ENCODE assay signal across 8 cellular contexts in the genomic region with DNA sequence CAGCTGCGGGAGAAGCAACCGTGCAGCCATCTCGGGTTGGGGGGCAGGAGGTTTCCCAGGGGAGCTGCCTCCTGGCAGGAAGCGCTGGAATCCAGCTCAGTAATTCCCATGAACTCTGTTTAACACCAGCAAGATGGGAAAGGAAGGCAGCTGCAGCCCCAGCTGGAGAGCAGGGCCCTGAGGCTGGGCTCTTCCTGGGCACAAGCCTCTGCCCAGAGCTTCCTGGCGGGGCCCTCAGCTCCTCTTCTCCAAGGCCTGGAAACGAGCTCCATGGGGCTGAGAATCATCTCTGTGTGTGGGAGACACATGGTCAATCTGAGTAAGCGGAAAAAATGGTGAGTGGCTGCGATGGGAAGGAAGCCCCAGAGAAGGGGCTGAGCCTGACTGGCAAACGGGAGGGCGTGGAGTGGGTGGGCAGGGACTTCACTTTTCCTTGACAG. TPM values are rescaled to one million over a fixed set of nuclear protein-coding genes. Genes with fewer than 3 reads are reported as not detected.
A peak's percentile ranks its signal among the peaks of the same experiment; 100 is the strongest.
DNase-seq lines count a peak whose midpoint lies in the region; ATAC-seq and TF ChIP-seq lines count a peak whose summit lies in the region.
"Had no signal": no experiment of that assay in that cellular context is flagged by ENCODE, and none has a peak within 500 bp of the region (broad histone marks: within the 10 kb centered on the region; RNA-seq: fewer than 3 reads in every experiment).

No MANE protein-coding gene starts in this region.

- no TSS peak for BruUV-seq in IMR-90 (replicated peaks; lab: Mats Ljungman, UMichigan)

- H3K27me3 Mint-ChIP-seq in T-helper 1 cell treated with Interleukin-12 subunit alpha and Interleukin-12 subunit beta and Interleukin-4 antibody, amounts not matched to agents 30 μg/mL and 1 μg/mL, for 36 hours (ENCODE audit: low read depth), result no peaks in the 10 kb centered on the region

- peak overlapping the region; percentile 67; the same call in 1 of the 2 replicates for H3K18ac ChIP-seq in IMR-90 (ENCODE audit: low read depth, low read length)

- intact Hi-C loops in IMR-90 (cut with micrococcal nuclease), result no loop called here

- peaks cover 14% of the 10 kb centered on the region for H3K79me2 ChIP-seq in fibroblast of lung (ENCODE audit: control insufficient read depth, insufficient read depth, low read length)

- peak overlapping the region; percentile 34 for H3K4ac ChIP-seq in IMR-90 (ENCODE audit: low read depth, low read length)

- peak overlapping the region; percentile 99 for H2BK5ac ChIP-seq in IMR-90 (ENCODE audit: low read depth, low read length, poor library complexity, severe bottlenecking)

- peaks cover 65% of the 10 kb centered on the region for H3K4me1 Mint-ChIP-seq in T-helper 1 cell treated with Interleukin-12 subunit alpha and Interleukin-12 subunit beta and Interleukin-4 antibody, amounts not matched to agents 30 μg/mL and 1 μg/mL, for 36 hours (ENCODE audit: low read depth)

- H3K27me3 ChIP-seq in IMR-90 (ENCODE audit: control insufficient read depth, insufficient read depth, low read length), result no peaks in the 10 kb centered on the region
- H3K27me3 ChIP-seq in fibroblast of lung (ENCODE audit: control insufficient read depth, insufficient read depth, low read length), result no peaks in the 10 kb centered on the region
- H3K27me3 ChIP-seq: SJSA1 had no signal

- peak overlapping the region; percentile 96 for H3K27ac Mint-ChIP-seq in T-helper 1 cell treated with Interleukin-12 subunit alpha and Interleukin-12 subunit beta and Interleukin-4 antibody, amounts not matched to agents 30 μg/mL and 1 μg/mL, for 36 hours

- H3K56ac ChIP-seq in IMR-90 (ENCODE audit: extremely low read depth, insufficient read depth, low read length), result no peak overlapping the region

- CTCF ChIA-PET in IMR-90 (lab: Yijun Ruan, JAX), result interaction anchor here (1.2 kb wide), 1 partner anchor 30 kb away, joined by 3 read pairs; no protein-coding TSS in a partner anchor

- 76% methylated on average over 3 of the region's 10 CpGs; no CpG with 5 or more reads in 1 of the 2 experiments for WGBS in IMR-90 (ENCODE audit: extremely low coverage in 2 of 2, insufficient read length in 1 of 2), 2 experiments

- no peak for TF ChIP-seq RAD21 in IMR-90 (IDR thresholded peaks at IDR 0.05; ENCODE audit: low read length)

- H3K79me1 ChIP-seq in IMR-90 (ENCODE audit: low read depth in 1 of 2, low read length in 2 of 2), result peaks cover 13 to 58% of the 10 kb centered on the region in 2 experiments; a peak in 3 of 4 replicates

- in situ Hi-C loops in IMR-90 (cut with MboI; ENCODE audit: low sequenced_read_pairs), result loop anchor here (25.0 kb wide), 1 partner anchor 831 kb away; no protein-coding TSS in a partner anchor

- dilution Hi-C loops in IMR-90 (cut with HindIII; ENCODE audit: low sequenced_read_pairs, unreplicated experiment), result no loop called here

- peaks cover 15% of the 10 kb centered on the region for H3K9me1 ChIP-seq in IMR-90 (ENCODE audit: insufficient read depth, low read length)

- no peak for TF ChIP-seq POLR2A in IMR-90 (IDR thresholded peaks at IDR 0.05; ENCODE audit: low read depth, low read length)

- H2AK5ac ChIP-seq in IMR-90 (ENCODE audit: low read depth, low read length), result peak overlapping the region; percentile 81

- H3K4me2 ChIP-seq in IMR-90 (ENCODE audit: low read depth, low read length) (no peak overlapping the region), fibroblast of lung (ENCODE audit: extremely low read depth, insufficient read depth, low read length) (no peak overlapping the region)

- H4K91ac ChIP-seq in IMR-90 (ENCODE audit: insufficient read depth, low read depth, low read length), result peak overlapping the region; percentile 54

- peak overlapping the region; percentile 83 for H3K4me3 Mint-ChIP-seq in T-helper 1 cell treated with Interleukin-12 subunit alpha and Interleukin-12 subunit beta and Interleukin-4 antibody, amounts not matched to agents 30 μg/mL and 1 μg/mL, for 36 hours

- no peaks in the 10 kb centered on the region for H4K20me1 ChIP-seq in IMR-90 (ENCODE audit: insufficient read depth, low read length)
- no peaks in the 10 kb centered on the region for H4K20me1 ChIP-seq in fibroblast of lung (ENCODE audit: control insufficient read depth, extremely low read depth, insufficient read depth, low read length)

- 0 out of 2 replicates have a peak overlapping the region, but pooled peaks have one; percentile 8 for H3K23ac ChIP-seq in IMR-90 (ENCODE audit: low read depth, low read length)

- H4K8ac ChIP-seq in IMR-90 (ENCODE audit: low read depth in 2 of 2, low read length in 2 of 2), result peak overlapping the region in 1 of 2 experiments; percentile 39; a peak in 3 of 4 replicates

- H4K5ac ChIP-seq in IMR-90 (ENCODE audit: low read depth, low read length), result peak overlapping the region; percentile 41; the same call in 1 of the 2 replicates

- H3K14ac ChIP-seq in IMR-90 (replicated peaks; ENCODE audit: low read depth, low read length), result no peak overlapping the region

- ATAC-seq in IMR-90 (ENCODE audit: low read depth), result no peak
- ATAC-seq in HG02970 (IDR thresholded peaks at IDR 0.05; ENCODE audit: low FRiP score, unreplicated experiment), result no peak

- H3K4me3 ChIP-seq in IMR-90 (ENCODE audit: insufficient read depth, low read depth, low read length) (no peak overlapping the region), fibroblast of lung (replicated peaks in 1 of 4; ENCODE audit: control extremely low read depth in 1 of 4, insufficient read depth in 1 of 4, low read depth in 3 of 4, low read length in 4 of 4) (no peak overlapping the region)
- H3K4me3 ChIP-seq: SJSA1 had no signal

- H3K9me3 Mint-ChIP-seq in T-helper 1 cell treated with Interleukin-12 subunit alpha and Interleukin-12 subunit beta and Interleukin-4 antibody, amounts not matched to agents 30 μg/mL and 1 μg/mL, for 36 hours, result no peaks in the 10 kb centered on the region

- H3K36me3 ChIP-seq in IMR-90 (ENCODE audit: control insufficient read depth, insufficient read depth, low read length) (peaks cover 26% of the 10 kb centered on the region), fibroblast of lung (ENCODE audit: control insufficient read depth, insufficient read depth, low read length) (peaks cover 19% of the 10 kb centered on the region)

- H2BK15ac ChIP-seq in IMR-90 (ENCODE audit: low read depth, low read length), result 0 out of 3 replicates have a peak overlapping the region, but pooled peaks have one; percentile 4

- H3K36me3 Mint-ChIP-seq in T-helper 1 cell treated with Interleukin-12 subunit alpha and Interleukin-12 subunit beta and Interleukin-4 antibody, amounts not matched to agents 30 μg/mL and 1 μg/mL, for 36 hours (ENCODE audit: low read depth), result peaks cover 25% of the 10 kb centered on the region

- H3K27ac ChIP-seq in IMR-90 (ENCODE audit: insufficient read depth, low read length) (peak overlapping the region; percentile 18), fibroblast of lung (ENCODE audit: insufficient read depth, low read length) (peak overlapping the region; percentile 46), substantia nigra (ENCODE audit: low read depth, low read length, poor library complexity, severe bottlenecking) (no peak overlapping the region)

- H3K9ac ChIP-seq in IMR-90 (ENCODE audit: low read depth, low read length) (no peak overlapping the region), fibroblast of lung (ENCODE audit: insufficient read depth, low read length) (no peak overlapping the region)

- H2AK9ac ChIP-seq in IMR-90 (replicated peaks; ENCODE audit: low read depth, low read length, poor library complexity), result no peak overlapping the region

- TF ChIP-seq CTCF in IMR-90 (conservative IDR thresholded peaks at IDR 0.05; ENCODE audit: low read depth, low read length), result no peak
- no peak for TF ChIP-seq CTCF in fibroblast of lung (conservative IDR thresholded peaks at IDR 0.05 in 1 of 2, IDR thresholded peaks at IDR 0.05 in 1 of 2; ENCODE audit: low read depth in 1 of 2, low read length in 2 of 2)

- peak overlapping the region; percentile 96 for H2BK120ac ChIP-seq in IMR-90 (ENCODE audit: low read depth, low read length)

- POLR2A ChIA-PET in IMR-90 (lab: Charles Lee; ENCODE audit: unreplicated experiment), result no interaction called here

- DNase-seq in IMR-90 (peak; percentile 15), fibroblast of lung (ENCODE audit: low read depth in 2 of 2) (peak in 1 of 2 donors; percentile 53), nucleus accumbens (lab: John Stamatoyannopoulos, UW) (no peak), substantia nigra (lab: John Stamatoyannopoulos, UW) (no peak)
- DNase-seq in stimulated activated CD8-positive, alpha-beta memory T cell treated with anti-CD3 and anti-CD28 coated beads, Interleukin-4, amount 100 ng/mL, for 24 hours (ENCODE audit: low read depth), result peak; percentile 34

- H3K4me1 ChIP-seq in IMR-90 (ENCODE audit: control insufficient read depth, insufficient read depth, low read length), result peaks cover 26% of the 10 kb centered on the region
- peaks cover 20% of the 10 kb centered on the region for H3K4me1 ChIP-seq in fibroblast of lung (ENCODE audit: control insufficient read depth, extremely low read depth, insufficient read depth, low read length)

- peak overlapping the region; percentile 30; the same call in 1 of the 2 replicates for H2BK20ac ChIP-seq in IMR-90 (ENCODE audit: low read depth, low read length)

- H3K9me3 ChIP-seq in IMR-90 (ENCODE audit: control insufficient read depth, insufficient read depth, low read length) (no peaks in the 10 kb centered on the region), fibroblast of lung (ENCODE audit: control insufficient read depth, insufficient read depth, low read depth, low read length) (no peaks in the 10 kb centered on the region)
- H3K9me3 ChIP-seq: SJSA1 had no signal

- H2AFZ ChIP-seq in IMR-90 (replicated peaks; ENCODE audit: low read length, poor library complexity) (peak overlapping the region; percentile 0), fibroblast of lung (ENCODE audit: low read length) (no peak overlapping the region)

TF ChIP-seq in IMR-90, 13 proteins besides CTCF, POLR2A, EP300 and RAD21 (continues in another document):
- TF ChIP-seq FOS (IDR thresholded peaks at IDR 0.05; ENCODE audit: low read depth, low read length) (no peak), CEBPB (IDR thresholded peaks at IDR 0.05; ENCODE audit: low read depth, low read length) (no peak)

RNA-seq across cellular contexts. Expression of gene MRPL36, which starts 6.3 kb away (rescaled TPM):
- total RNA-seq in IMR-90 (2012; rRNA removed) (63.9 and 85.9 TPM in 2 replicates), fibroblast of lung (47.9 and 58.0 TPM in 2 replicates)
- polyA plus RNA-seq in IMR-90 (2012; rRNA removed) (103 and 134 TPM in 2 replicates), fibroblast of lung (54.8 and 76.9 TPM in 2 replicates)
- 101 and 125 TPM in 2 replicates for polyA plus RNA-seq in IMR-90 (2012; cell fraction: cytosol; rRNA removed)
- 35.7 and 44.4 TPM in 2 replicates for polyA plus RNA-seq in IMR-90 (2012; cell fraction: nucleus; rRNA removed; ENCODE audit: low replicate concordance)
- 88.0 and 126 TPM in 2 replicates for polyA plus RNA-seq in fibroblast of lung (2012)
- 36.2 and 37.6 TPM in 2 replicates for polyA minus RNA-seq in fibroblast of lung (ENCODE audit: low replicate concordance)

RNA-seq across cellular contexts. Expression of gene NDUFS6, which starts 7.9 kb away (rescaled TPM):
- total RNA-seq in IMR-90 (2012; rRNA removed) (10.4 and 26.9 TPM in 2 replicates), fibroblast of lung (21.8 and 31.8 TPM in 2 replicates)
- polyA plus RNA-seq in IMR-90 (2012; rRNA removed) (69.0 and 119 TPM in 2 replicates), fibroblast of lung (68.5 and 90.8 TPM in 2 replicates)
- polyA plus RNA-seq in IMR-90 (2012; cell fraction: cytosol; rRNA removed), result 70.7 and 121 TPM in 2 replicates
- polyA plus RNA-seq in IMR-90 (2012; cell fraction: nucleus; rRNA removed; ENCODE audit: low replicate concordance), result 19.3 and 45.4 TPM in 2 replicates
- polyA plus RNA-seq in fibroblast of lung (2012), result 93.9 and 146 TPM in 2 replicates
- 4.0 and 4.2 TPM in 2 replicates for polyA minus RNA-seq in fibroblast of lung (ENCODE audit: low replicate concordance)

Comparison
In these comparisons a context has a peak if more than half of its experiments do, and no peak if none do; other contexts are left out.
1. DNase-seq: peak in IMR-90 (single experiment) and stimulated activated CD8-positive, alpha-beta memory T cell treated with anti-CD3 and anti-CD28 coated beads, Interleukin-4, amount 100 ng/mL, for 24 hours (single experiment); none in nucleus accumbens (0 of 56) and substantia nigra (0 of 49).